In the genomic region with DNA sequence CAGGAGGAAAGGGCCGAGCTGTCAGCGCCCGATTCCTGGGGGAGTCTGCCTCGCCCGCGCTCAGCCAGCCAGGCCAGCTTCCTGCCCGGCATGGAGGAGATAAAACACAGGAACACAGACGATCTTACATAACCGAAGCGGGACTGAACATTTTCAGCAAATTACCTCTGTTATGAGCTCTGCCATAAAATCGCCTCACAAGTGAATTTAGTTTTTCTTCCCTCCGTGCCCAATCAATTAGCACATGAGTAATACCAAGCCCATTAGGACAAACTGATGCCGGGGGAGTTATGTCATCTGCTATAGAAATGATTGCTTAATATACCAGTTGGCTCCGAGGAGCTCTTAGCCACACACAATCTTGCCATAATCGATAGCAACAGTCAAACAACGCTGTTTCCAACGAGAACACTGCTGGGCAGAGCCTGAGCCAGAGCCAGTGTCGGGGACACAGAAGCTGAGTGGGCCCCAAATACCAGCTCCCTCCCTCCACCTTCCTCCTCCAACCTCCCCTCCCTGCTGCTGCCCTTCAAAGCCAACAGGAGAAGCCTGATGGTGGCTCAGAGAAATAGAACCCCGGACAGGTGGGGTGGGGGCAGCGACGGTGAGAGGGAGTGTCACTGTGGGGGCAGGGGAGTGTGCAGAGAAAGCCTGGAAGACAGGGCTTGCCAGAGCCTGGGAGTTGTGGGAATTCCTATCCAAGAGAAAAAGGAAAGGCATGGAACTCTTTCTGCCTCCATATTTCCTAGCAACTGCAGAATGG, we compare ENCODE assay signal across 1 cellular context.
TF ChIP-seq lines count a peak whose summit lies in the region.

No MANE protein-coding gene starts in this region.

TF ChIP-seq in K562, 482 proteins besides CTCF, POLR2A, EP300 and RAD21 (continued from another document):
- TF ChIP-seq, protein P1, sequence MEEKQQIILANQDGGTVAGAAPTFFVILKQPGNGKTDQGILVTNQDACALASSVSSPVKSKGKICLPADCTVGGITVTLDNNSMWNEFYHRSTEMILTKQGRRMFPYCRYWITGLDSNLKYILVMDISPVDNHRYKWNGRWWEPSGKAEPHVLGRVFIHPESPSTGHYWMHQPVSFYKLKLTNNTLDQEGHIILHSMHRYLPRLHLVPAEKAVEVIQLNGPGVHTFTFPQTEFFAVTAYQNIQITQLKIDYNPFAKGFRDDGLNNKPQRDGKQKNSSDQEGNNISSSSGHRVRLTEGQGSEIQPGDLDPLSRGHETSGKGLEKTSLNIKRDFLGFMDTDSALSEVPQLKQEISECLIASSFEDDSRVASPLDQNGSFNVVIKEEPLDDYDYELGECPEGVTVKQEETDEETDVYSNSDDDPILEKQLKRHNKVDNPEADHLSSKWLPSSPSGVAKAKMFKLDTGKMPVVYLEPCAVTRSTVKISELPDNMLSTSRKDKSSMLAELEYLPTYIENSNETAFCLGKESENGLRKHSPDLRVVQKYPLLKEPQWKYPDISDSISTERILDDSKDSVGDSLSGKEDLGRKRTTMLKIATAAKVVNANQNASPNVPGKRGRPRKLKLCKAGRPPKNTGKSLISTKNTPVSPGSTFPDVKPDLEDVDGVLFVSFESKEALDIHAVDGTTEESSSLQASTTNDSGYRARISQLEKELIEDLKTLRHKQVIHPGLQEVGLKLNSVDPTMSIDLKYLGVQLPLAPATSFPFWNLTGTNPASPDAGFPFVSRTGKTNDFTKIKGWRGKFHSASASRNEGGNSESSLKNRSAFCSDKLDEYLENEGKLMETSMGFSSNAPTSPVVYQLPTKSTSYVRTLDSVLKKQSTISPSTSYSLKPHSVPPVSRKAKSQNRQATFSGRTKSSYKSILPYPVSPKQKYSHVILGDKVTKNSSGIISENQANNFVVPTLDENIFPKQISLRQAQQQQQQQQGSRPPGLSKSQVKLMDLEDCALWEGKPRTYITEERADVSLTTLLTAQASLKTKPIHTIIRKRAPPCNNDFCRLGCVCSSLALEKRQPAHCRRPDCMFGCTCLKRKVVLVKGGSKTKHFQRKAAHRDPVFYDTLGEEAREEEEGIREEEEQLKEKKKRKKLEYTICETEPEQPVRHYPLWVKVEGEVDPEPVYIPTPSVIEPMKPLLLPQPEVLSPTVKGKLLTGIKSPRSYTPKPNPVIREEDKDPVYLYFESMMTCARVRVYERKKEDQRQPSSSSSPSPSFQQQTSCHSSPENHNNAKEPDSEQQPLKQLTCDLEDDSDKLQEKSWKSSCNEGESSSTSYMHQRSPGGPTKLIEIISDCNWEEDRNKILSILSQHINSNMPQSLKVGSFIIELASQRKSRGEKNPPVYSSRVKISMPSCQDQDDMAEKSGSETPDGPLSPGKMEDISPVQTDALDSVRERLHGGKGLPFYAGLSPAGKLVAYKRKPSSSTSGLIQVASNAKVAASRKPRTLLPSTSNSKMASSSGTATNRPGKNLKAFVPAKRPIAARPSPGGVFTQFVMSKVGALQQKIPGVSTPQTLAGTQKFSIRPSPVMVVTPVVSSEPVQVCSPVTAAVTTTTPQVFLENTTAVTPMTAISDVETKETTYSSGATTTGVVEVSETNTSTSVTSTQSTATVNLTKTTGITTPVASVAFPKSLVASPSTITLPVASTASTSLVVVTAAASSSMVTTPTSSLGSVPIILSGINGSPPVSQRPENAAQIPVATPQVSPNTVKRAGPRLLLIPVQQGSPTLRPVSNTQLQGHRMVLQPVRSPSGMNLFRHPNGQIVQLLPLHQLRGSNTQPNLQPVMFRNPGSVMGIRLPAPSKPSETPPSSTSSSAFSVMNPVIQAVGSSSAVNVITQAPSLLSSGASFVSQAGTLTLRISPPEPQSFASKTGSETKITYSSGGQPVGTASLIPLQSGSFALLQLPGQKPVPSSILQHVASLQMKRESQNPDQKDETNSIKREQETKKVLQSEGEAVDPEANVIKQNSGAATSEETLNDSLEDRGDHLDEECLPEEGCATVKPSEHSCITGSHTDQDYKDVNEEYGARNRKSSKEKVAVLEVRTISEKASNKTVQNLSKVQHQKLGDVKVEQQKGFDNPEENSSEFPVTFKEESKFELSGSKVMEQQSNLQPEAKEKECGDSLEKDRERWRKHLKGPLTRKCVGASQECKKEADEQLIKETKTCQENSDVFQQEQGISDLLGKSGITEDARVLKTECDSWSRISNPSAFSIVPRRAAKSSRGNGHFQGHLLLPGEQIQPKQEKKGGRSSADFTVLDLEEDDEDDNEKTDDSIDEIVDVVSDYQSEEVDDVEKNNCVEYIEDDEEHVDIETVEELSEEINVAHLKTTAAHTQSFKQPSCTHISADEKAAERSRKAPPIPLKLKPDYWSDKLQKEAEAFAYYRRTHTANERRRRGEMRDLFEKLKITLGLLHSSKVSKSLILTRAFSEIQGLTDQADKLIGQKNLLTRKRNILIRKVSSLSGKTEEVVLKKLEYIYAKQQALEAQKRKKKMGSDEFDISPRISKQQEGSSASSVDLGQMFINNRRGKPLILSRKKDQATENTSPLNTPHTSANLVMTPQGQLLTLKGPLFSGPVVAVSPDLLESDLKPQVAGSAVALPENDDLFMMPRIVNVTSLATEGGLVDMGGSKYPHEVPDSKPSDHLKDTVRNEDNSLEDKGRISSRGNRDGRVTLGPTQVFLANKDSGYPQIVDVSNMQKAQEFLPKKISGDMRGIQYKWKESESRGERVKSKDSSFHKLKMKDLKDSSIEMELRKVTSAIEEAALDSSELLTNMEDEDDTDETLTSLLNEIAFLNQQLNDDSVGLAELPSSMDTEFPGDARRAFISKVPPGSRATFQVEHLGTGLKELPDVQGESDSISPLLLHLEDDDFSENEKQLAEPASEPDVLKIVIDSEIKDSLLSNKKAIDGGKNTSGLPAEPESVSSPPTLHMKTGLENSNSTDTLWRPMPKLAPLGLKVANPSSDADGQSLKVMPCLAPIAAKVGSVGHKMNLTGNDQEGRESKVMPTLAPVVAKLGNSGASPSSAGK (IDR thresholded peaks at IDR 0.05), result peak; percentile 28; the same call in 1 of the 2 replicates
- TF ChIP-seq ETV1 (tag; conservative IDR thresholded peaks at IDR 0.05; ENCODE audit: low read depth), result 0 out of 2 replicates have a peak, but pooled peaks have one; percentile 17
- no peak for TF ChIP-seq ELF4 (CRISPR knock-in tag; IDR thresholded peaks at IDR 0.05)
- 0 out of 2 replicates have a peak, but pooled peaks have one; percentile 25 for TF ChIP-seq DPF2 (IDR thresholded peaks at IDR 0.05)
- TF ChIP-seq SMARCA4 (IDR thresholded peaks at IDR 0.05), result no peak
- TF ChIP-seq, protein P2, sequence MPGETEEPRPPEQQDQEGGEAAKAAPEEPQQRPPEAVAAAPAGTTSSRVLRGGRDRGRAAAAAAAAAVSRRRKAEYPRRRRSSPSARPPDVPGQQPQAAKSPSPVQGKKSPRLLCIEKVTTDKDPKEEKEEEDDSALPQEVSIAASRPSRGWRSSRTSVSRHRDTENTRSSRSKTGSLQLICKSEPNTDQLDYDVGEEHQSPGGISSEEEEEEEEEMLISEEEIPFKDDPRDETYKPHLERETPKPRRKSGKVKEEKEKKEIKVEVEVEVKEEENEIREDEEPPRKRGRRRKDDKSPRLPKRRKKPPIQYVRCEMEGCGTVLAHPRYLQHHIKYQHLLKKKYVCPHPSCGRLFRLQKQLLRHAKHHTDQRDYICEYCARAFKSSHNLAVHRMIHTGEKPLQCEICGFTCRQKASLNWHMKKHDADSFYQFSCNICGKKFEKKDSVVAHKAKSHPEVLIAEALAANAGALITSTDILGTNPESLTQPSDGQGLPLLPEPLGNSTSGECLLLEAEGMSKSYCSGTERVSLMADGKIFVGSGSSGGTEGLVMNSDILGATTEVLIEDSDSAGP (CRISPR knock-in tag; IDR thresholded peaks at IDR 0.05), result no peak
- TF ChIP-seq ZBTB8A (IDR thresholded peaks at IDR 0.05; ENCODE audit: partially characterized antibody), result no peak
- peak; percentile 31; the same call in 1 of the 2 replicates for TF ChIP-seq L3MBTL2 (IDR thresholded peaks at IDR 0.05)
- TF ChIP-seq ARID1B (IDR thresholded peaks at IDR 0.05), result peak; percentile 20; the same call in 1 of the 2 replicates
- TF ChIP-seq, protein P3, sequence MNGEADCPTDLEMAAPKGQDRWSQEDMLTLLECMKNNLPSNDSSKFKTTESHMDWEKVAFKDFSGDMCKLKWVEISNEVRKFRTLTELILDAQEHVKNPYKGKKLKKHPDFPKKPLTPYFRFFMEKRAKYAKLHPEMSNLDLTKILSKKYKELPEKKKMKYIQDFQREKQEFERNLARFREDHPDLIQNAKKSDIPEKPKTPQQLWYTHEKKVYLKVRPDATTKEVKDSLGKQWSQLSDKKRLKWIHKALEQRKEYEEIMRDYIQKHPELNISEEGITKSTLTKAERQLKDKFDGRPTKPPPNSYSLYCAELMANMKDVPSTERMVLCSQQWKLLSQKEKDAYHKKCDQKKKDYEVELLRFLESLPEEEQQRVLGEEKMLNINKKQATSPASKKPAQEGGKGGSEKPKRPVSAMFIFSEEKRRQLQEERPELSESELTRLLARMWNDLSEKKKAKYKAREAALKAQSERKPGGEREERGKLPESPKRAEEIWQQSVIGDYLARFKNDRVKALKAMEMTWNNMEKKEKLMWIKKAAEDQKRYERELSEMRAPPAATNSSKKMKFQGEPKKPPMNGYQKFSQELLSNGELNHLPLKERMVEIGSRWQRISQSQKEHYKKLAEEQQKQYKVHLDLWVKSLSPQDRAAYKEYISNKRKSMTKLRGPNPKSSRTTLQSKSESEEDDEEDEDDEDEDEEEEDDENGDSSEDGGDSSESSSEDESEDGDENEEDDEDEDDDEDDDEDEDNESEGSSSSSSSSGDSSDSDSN (IDR thresholded peaks at IDR 0.05; ENCODE audit: borderline replicate concordance in 1 of 2, low read depth in 2 of 2, low read length in 2 of 2), result peak; percentile 95 to 99; a peak in 3 of 4 replicates
